1 cellular context compared by ENCODE assay signal in the genomic region with DNA sequence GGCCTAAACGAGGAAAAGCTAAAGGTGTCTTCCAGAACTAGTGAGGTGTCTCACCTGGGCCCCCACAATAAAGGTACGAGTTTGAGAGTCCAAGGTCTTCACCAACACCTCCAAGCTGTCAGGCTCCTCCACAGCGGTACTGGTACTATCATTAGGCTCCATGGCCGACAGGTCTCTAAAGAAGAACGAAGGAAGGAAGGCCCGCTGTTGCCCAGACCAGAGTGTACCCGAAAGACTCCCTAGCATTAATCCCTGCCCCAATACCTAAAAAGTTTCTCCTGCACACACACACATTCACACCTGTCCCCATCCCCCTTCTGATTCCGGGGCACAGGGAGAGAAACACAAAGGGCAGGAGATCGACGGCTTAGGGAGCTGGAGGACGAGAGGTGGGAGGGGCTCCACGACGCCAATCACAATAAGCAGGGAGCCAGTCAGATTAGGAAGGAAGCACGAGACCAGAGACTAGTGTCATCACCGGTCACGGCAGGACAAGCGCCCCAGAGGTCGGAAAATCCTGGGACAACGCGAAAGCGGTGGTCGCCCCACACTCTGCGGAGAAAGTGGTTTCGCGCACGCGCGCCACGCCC.
A peak's percentile ranks its signal among the peaks of the same experiment; 100 is the strongest.
TF ChIP-seq lines count a peak whose summit lies in the region.

No MANE protein-coding gene starts in this region.

TF ChIP-seq in IMR-90, 13 proteins besides CTCF, POLR2A, EP300 and RAD21:
- TF ChIP-seq RCOR1 (IDR thresholded peaks at IDR 0.05; ENCODE audit: insufficient replicate concordance, low read length): no peak
- 0 out of 2 replicates have a peak, but pooled peaks have one; percentile 29 for TF ChIP-seq ELK1 (IDR thresholded peaks at IDR 0.05; ENCODE audit: borderline replicate concordance, low read depth, low read length)
- no peak for TF ChIP-seq RFX5 (IDR thresholded peaks at IDR 0.05; ENCODE audit: low read depth, low read length)
- TF ChIP-seq MAZ (IDR thresholded peaks at IDR 0.05; ENCODE audit: borderline replicate concordance, low read depth, low read length): no peak
- TF ChIP-seq BHLHE40 (IDR thresholded peaks at IDR 0.05; ENCODE audit: low read depth, low read length): peak; percentile 93
- peak; percentile 33 for TF ChIP-seq USF2 (IDR thresholded peaks at IDR 0.05; ENCODE audit: low read depth, low read length)
- TF ChIP-seq FOS (IDR thresholded peaks at IDR 0.05; ENCODE audit: low read depth, low read length): no peak
- peak; percentile 16; the same call in 1 of the 2 replicates for TF ChIP-seq MXI1 (IDR thresholded peaks at IDR 0.05; ENCODE audit: borderline replicate concordance, low read depth, low read length)
